In the genomic region with DNA sequence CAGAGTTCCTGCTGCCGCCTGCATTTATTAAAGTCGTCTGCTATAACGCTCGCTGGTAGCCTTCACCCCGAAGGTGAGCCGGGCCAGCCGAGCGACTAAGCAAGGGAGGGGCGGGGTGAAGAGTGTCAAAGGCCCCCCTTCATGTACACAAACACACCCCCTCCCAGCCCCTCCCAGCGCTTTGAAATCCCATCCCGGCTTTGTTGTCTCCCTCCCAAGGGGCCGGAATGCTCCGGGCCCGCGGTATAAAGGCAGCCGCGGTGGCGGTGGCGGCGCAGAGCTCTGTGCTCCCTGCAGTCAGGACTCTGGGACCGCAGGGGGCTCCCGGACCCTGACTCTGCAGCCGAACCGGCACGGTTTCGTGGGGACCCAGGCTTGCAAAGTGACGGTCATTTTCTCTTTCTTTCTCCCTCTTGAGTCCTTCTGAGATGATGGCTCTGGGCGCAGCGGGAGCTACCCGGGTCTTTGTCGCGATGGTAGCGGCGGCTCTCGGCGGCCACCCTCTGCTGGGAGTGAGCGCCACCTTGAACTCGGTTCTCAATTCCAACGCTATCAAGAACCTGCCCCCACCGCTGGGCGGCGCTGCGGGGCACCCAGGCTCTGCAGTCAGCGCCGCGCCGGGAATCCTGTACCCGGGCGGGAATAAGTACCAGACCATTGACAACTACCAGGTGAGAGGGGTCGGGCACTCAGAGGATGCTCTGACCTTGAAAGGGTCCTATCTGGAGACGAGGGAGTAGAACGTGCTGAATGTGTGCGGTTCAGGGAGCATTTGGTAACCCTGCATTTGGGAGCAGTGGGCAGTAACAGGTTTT, we compare ENCODE assay signal across 1 cellular context.
TF ChIP-seq lines count a peak whose summit lies in the region.

A gene with protein sequence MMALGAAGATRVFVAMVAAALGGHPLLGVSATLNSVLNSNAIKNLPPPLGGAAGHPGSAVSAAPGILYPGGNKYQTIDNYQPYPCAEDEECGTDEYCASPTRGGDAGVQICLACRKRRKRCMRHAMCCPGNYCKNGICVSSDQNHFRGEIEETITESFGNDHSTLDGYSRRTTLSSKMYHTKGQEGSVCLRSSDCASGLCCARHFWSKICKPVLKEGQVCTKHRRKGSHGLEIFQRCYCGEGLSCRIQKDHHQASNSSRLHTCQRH (plus strand): TSS at position 275 of the 815 bp plus-strand sequence. CDS start 154 bp downstream, at position 429.

TF ChIP-seq in HepG2, 621 proteins besides CTCF, POLR2A, EP300 and RAD21 (continued from another document and continues in another):
- TF ChIP-seq HES4 (CRISPR knock-in tag; IDR thresholded peaks at IDR 0.05; ENCODE audit: borderline replicate concordance) (no peak), MEIS2 (CRISPR knock-in tag; IDR thresholded peaks at IDR 0.05) (peak; percentile 76), STAT6 (CRISPR knock-in tag; IDR thresholded peaks at IDR 0.05; ENCODE audit: borderline replicate concordance) (no peak), U2AF2 (IDR thresholded peaks at IDR 0.05; ENCODE audit: low read depth, low read length) (no peak), IRF1 (CRISPR knock-in tag; IDR thresholded peaks at IDR 0.05; ENCODE audit: low read depth) (no peak), ZNF136 (CRISPR knock-in tag; IDR thresholded peaks at IDR 0.05; ENCODE audit: low read depth) (no peak), KLF12 (CRISPR knock-in tag; IDR thresholded peaks at IDR 0.05; ENCODE audit: borderline replicate concordance) (peak; percentile 13; the same call in 1 of the 2 replicates), GLMP (CRISPR knock-in tag; IDR thresholded peaks at IDR 0.05; ENCODE audit: borderline replicate concordance) (no peak), MAF1 (CRISPR knock-in tag; IDR thresholded peaks at IDR 0.05; ENCODE audit: borderline replicate concordance) (peak; percentile 75; the same call in 1 of the 2 replicates), CREB3 (CRISPR knock-in tag; IDR thresholded peaks at IDR 0.05) (no peak), NR2F2 (IDR thresholded peaks at IDR 0.05; ENCODE audit: borderline replicate concordance, low read depth) (peak; percentile 72; the same call in 1 of the 2 replicates), SUZ12 (IDR thresholded peaks at IDR 0.05; ENCODE audit: low read depth, low read length) (no peak), ZNF496 (CRISPR knock-in tag; IDR thresholded peaks at IDR 0.05; ENCODE audit: insufficient replicate concordance) (no peak), ZNF598 (CRISPR knock-in tag; IDR thresholded peaks at IDR 0.05; ENCODE audit: borderline replicate concordance) (no peak), ATRX (CRISPR knock-in tag; IDR thresholded peaks at IDR 0.05; ENCODE audit: borderline replicate concordance) (no peak), PAF1 (CRISPR knock-in tag; IDR thresholded peaks at IDR 0.05) (no peak), ZFAT (CRISPR knock-in tag; conservative IDR thresholded peaks at IDR 0.05) (no peak), RBAK (CRISPR knock-in tag; IDR thresholded peaks at IDR 0.05) (0 out of 2 replicates have a peak, but pooled peaks have one; percentile 35), ZBTB49 (CRISPR knock-in tag; IDR thresholded peaks at IDR 0.05; ENCODE audit: borderline replicate concordance) (no peak), EED (CRISPR knock-in tag; IDR thresholded peaks at IDR 0.05) (peak; percentile 85), MTA3 (CRISPR knock-in tag; IDR thresholded peaks at IDR 0.05) (no peak), CCAR2 (optimal IDR thresholded peaks at IDR 0.05; ENCODE audit: low read depth, low read length) (peak; percentile 73), RORA (CRISPR knock-in tag; IDR thresholded peaks at IDR 0.05) (no peak), GTF2F1 (IDR thresholded peaks at IDR 0.05; ENCODE audit: low read length) (no peak), ZBTB25 (CRISPR knock-in tag; IDR thresholded peaks at IDR 0.05) (no peak), KLF6 (CRISPR knock-in tag; IDR thresholded peaks at IDR 0.05) (no peak), ZNF367 (CRISPR knock-in tag; IDR thresholded peaks at IDR 0.05; ENCODE audit: borderline replicate concordance) (peak; percentile 82), MLXIP (CRISPR knock-in tag; IDR thresholded peaks at IDR 0.05; ENCODE audit: borderline replicate concordance) (no peak), PHF5A (CRISPR knock-in tag; IDR thresholded peaks at IDR 0.05; ENCODE audit: low read depth, unreplicated experiment) (no peak), SP1 (IDR thresholded peaks at IDR 0.05) (no peak), SP1 (CRISPR knock-in tag; IDR thresholded peaks at IDR 0.05) (peak; percentile 48; the same call in 1 of the 2 replicates), SMC3 (IDR thresholded peaks at IDR 0.05; ENCODE audit: low read length) (peak; percentile 32; the same call in 1 of the 2 replicates), ETS1 (CRISPR knock-in tag; IDR thresholded peaks at IDR 0.05) (0 out of 2 replicates have a peak, but pooled peaks have one; percentile 69), SMAD9 (CRISPR knock-in tag; IDR thresholded peaks at IDR 0.05) (no peak), SAP130 (CRISPR knock-in tag; IDR thresholded peaks at IDR 0.05; ENCODE audit: low read depth) (no peak; the same call in 1 of the 2 replicates), ZNF256 (CRISPR knock-in tag; conservative IDR thresholded peaks at IDR 0.05) (no peak), ZNF251 (CRISPR knock-in tag; IDR thresholded peaks at IDR 0.05) (no peak), ZNF724P (CRISPR knock-in tag; IDR thresholded peaks at IDR 0.05; ENCODE audit: borderline replicate concordance) (0 out of 2 replicates have a peak, but pooled peaks have one; percentile 4), ZNF382 (CRISPR knock-in tag; IDR thresholded peaks at IDR 0.05; ENCODE audit: borderline replicate concordance) (no peak), ZNF354B (CRISPR knock-in tag; IDR thresholded peaks at IDR 0.05) (no peak), ZNF709 (CRISPR knock-in tag; IDR thresholded peaks at IDR 0.05) (no peak; the same call in 1 of the 2 replicates), ZNF335 (CRISPR knock-in tag; IDR thresholded peaks at IDR 0.05) (no peak), PHF8 (CRISPR knock-in tag; IDR thresholded peaks at IDR 0.05) (peak; percentile 69)
- TF ChIP-seq, protein P1, sequence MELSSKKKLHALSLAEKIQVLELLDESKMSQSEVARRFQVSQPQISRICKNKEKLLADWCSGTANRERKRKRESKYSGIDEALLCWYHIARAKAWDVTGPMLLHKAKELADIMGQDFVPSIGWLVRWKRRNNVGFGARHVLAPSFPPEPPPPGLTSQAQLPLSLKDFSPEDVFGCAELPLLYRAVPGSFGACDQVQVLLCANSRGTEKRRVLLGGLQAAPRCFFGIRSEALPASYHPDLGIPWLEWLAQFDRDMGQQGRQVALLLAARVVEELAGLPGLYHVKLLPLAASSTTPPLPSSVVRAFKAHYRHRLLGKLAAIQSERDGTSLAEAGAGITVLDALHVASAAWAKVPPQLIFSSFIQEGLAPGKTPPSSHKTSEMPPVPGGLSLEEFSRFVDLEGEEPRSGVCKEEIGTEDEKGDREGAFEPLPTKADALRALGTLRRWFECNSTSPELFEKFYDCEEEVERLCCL (CRISPR knock-in tag; IDR thresholded peaks at IDR 0.05; ENCODE audit: borderline replicate concordance): no peak
